ENCODE assay signal across 17 cellular contexts in genomic region chr4:146333895-146334262, GRCh38.
DNase-seq lines count a peak whose midpoint lies in the region; ATAC-seq, FAIRE-seq and TF ChIP-seq lines count a peak whose summit lies in the region.
"Had no signal": no experiment of that assay in that cellular context is flagged by ENCODE, and none has a peak within 500 bp of the region (broad histone marks: within the 10 kb centered on the region; RNA-seq: fewer than 3 reads in every experiment).

No MANE protein-coding gene starts in this region.

- DNase-seq in astrocyte of the spinal cord (ENCODE audit: low read depth, low spot score) (no peak), H54 (ENCODE audit: insufficient read length, low spot score) (no peak), UCSD-AML1 (lab: John Stamatoyannopoulos, UW; ENCODE audit: unreplicated experiment) (no peak), NCI-H2171 (lab: John Stamatoyannopoulos, UW) (no peak)
- DNase-seq in activated CD8-positive, alpha-beta memory T cell treated with anti-CD3 and anti-CD28 coated beads for 24 hours = no peak
- DNase-seq: activated T-cell treated with anti-CD3 and anti-CD28 coated beads, Interleukin-2, amount 50 U/mL, for 1 hour; hippocampal formation; left cardiac atrium; NCI-H187 treated with DMSO at 0.1 percent for 48 hours had no signal

- no peaks in the 10 kb centered on the region for H3K79me2 ChIP-seq in ACC112 (ENCODE audit: control insufficient read depth, insufficient read depth, low read length, unreplicated experiment)

- no peaks in the 10 kb centered on the region for H3K27me3 ChIP-seq in ACC112 (ENCODE audit: insufficient read depth, low read length)
- H3K27me3 ChIP-seq: breast epithelium, neutrophil, right atrium auricular region had no signal

- peak; percentile 11 for ATAC-seq in GM18499 (IDR thresholded peaks at IDR 0.05; ENCODE audit: insufficient read depth, unreplicated experiment)
- peak; percentile 14 for ATAC-seq in HG03159 (IDR thresholded peaks at IDR 0.05; ENCODE audit: unreplicated experiment)
- ATAC-seq: left cardiac atrium had no signal

- H2AFZ ChIP-seq in ACC112 (ENCODE audit: low read length, unreplicated experiment) = no peak overlapping the region

- peak overlapping the region; percentile 50 for H3K27ac ChIP-seq in ACC112 (ENCODE audit: low read depth, low read length)
- H3K27ac ChIP-seq: breast epithelium, neutrophil, right atrium auricular region, SK-N-MC had no signal

- H3K4me3 ChIP-seq in ACC112 (ENCODE audit: low read depth, low read length) (peak overlapping the region; percentile 64), astrocyte of the spinal cord (ENCODE audit: low read depth, low read length) (peak overlapping the region; percentile 16)
- H3K4me3 ChIP-seq: breast epithelium, right atrium auricular region, SK-N-MC had no signal

- H3K36me3 ChIP-seq in ACC112 (ENCODE audit: insufficient read depth, low read length) = no peaks in the 10 kb centered on the region
- H3K36me3 ChIP-seq: breast epithelium, neutrophil, right atrium auricular region had no signal

- TF ChIP-seq CTCF in astrocyte of the spinal cord (IDR thresholded peaks at IDR 0.05; ENCODE audit: low read depth, low read length) = no peak

- no peak for FAIRE-seq in H54 (lab: Jason Lieb, UNC)
- FAIRE-seq: TTC549 had no signal

- H3K4me1 ChIP-seq in ACC112 (ENCODE audit: control insufficient read depth, insufficient read depth, low read length, unreplicated experiment) = peaks cover 65% of the 10 kb centered on the region

- no peak for TF ChIP-seq POLR2A in H54 (IDR thresholded peaks at IDR 0.05; ENCODE audit: low read depth, low read length)

- in situ Hi-C loops in astrocyte of the spinal cord (cut with HindIII; ENCODE audit: low sequenced_read_pairs) = no loop called here
